In the genomic region with DNA sequence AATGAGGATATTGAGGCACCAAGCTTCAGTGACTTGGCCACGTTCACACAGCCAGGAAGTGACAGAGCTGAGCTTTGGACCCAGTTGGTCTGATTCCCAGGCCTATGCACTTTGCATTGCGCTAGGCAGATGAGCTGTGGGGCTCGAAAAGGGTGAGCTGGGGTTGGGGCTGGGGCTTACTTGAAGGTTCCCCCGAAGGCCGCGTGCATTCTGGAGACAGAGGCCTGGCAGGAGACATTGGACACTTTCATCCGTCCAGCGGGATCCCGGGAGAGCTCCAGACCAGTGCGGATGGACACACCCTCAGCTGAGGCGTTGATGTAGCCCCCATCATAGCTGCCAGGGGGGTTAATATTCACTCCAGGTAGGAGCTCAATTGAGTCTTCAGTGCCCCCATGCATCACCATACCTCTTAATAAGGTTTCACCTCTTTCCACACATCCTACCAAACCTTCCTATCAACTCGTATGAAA, we compare ENCODE assay signal across 20 cellular contexts. TPM values are rescaled to one million over a fixed set of nuclear protein-coding genes. Genes with fewer than 3 reads are reported as not detected.
DNase-seq lines count a peak whose midpoint lies in the region; ATAC-seq, FAIRE-seq and TF ChIP-seq lines count a peak whose summit lies in the region.
"Had no signal": no experiment of that assay in that cellular context is flagged by ENCODE, and none has a peak within 500 bp of the region (broad histone marks: within the 10 kb centered on the region; RNA-seq: fewer than 3 reads in every experiment).

No MANE protein-coding gene starts in this region.

- H4K20me1 ChIP-seq in HepG2 (ENCODE audit: insufficient read depth, low read length), result no peaks in the 10 kb centered on the region

- H3K9ac ChIP-seq in HepG2 (ENCODE audit: insufficient read depth, low read depth, low read length), result peak overlapping the region; percentile 64

- POLR2A ChIA-PET in HepG2 (lab: Yijun Ruan, JAX), result interaction anchor here (0.7 to 8.8 kb wide), 15 partner anchors 10 to 76 kb away, joined by 3 to 164 read pairs (median 13); a partner anchor contains a TSS

- peak overlapping the region; percentile 90 for H3K4me2 ChIP-seq in HepG2 (ENCODE audit: low read depth, low read length)

- no peaks in the 10 kb centered on the region for H3K79me2 ChIP-seq in HepG2 (ENCODE audit: insufficient read depth, low read length)

- no peak; the same call in 1 of the 2 replicates for TF ChIP-seq RAD21 in HepG2 (CRISPR knock-in tag; IDR thresholded peaks at IDR 0.05)

- TF ChIP-seq EP300 in HepG2 (IDR thresholded peaks at IDR 0.05; ENCODE audit: low read depth in 2 of 2, low read length in 2 of 2) (peak in 1 of 2 experiments; percentile 57; a peak in 1 of 4 replicates), HepG2 (CRISPR knock-in tag; IDR thresholded peaks at IDR 0.05; ENCODE audit: borderline replicate concordance) (peak; percentile 25; the same call in 1 of the 2 replicates)

- no peaks in the 10 kb centered on the region for H3K9me3 ChIP-seq in HepG2 (ENCODE audit: low read length)
- no peaks in the 10 kb centered on the region for H3K9me3 ChIP-seq in right lobe of liver
- H3K9me3 ChIP-seq in neutrophil, result no peaks in the 10 kb centered on the region

- no peaks in the 10 kb centered on the region; a peak in 1 of 5 replicates for H3K27me3 ChIP-seq in HepG2 (ENCODE audit: control insufficient read depth in 1 of 2, insufficient read depth in 2 of 2, low read length in 2 of 2)
- no peaks in the 10 kb centered on the region for H3K27me3 ChIP-seq in right lobe of liver
- H3K27me3 ChIP-seq in neutrophil, result peaks cover 21% of the 10 kb centered on the region

- no peak for FAIRE-seq in HepG2 (lab: Jason Lieb, UNC)
- FAIRE-seq: A204.1, GM12892 had no signal

- peaks cover 6% of the 10 kb centered on the region for H3K36me3 Mint-ChIP-seq in chondrocyte (ENCODE audit: low read depth)
- H3K36me3 Mint-ChIP-seq in immature natural killer cell, result peaks cover 0 to 7% (median 0%) of the 10 kb centered on the region in 3 donors
- H3K36me3 Mint-ChIP-seq: CD4-positive, CD25-positive, alpha-beta regulatory T cell had no signal

- intact Hi-C loops in HepG2 (cut with micrococcal nuclease; ENCODE audit: unreplicated experiment) (loop anchor here (2.0 kb wide), 1 partner anchor 15 kb away; no protein-coding TSS in a partner anchor), right lobe of liver (cut with DNase I) (no loop called here)

- H3K4me1 Mint-ChIP-seq in chondrocyte (ENCODE audit: low read depth) (peaks cover 25% of the 10 kb centered on the region), immature natural killer cell (peaks cover 13 to 16% of the 10 kb centered on the region in 2 donors)

- ATAC-seq in HepG2, result peak; percentile 74
- ATAC-seq in right lobe of liver, result no peak
- ATAC-seq in activated CD4-positive, CD25-positive, alpha-beta regulatory T cell treated with anti-CD3 and anti-CD28 coated beads, Interleukin-2, amount 50 U/mL, for 24 hours, result no peak
- ATAC-seq: PC-3, Right ventricle myocardium inferior had no signal

- in situ Hi-C loops in HepG2 (cut with HindIII; ENCODE audit: extremely low pct_ligation_motif_present, low pct_unique_long_range_greater_than_20kb), result no loop called here

- H3K27ac Mint-ChIP-seq in chondrocyte (ENCODE audit: unreplicated experiment) (peak overlapping the region; percentile 20), immature natural killer cell (peak overlapping the region in 1 of 6 donors; percentile 53)

- no peak overlapping the region for H3K4me3 Mint-ChIP-seq in chondrocyte (ENCODE audit: unreplicated experiment)
- H3K4me3 Mint-ChIP-seq in immature natural killer cell, result no peak overlapping the region

- CTCF ChIA-PET in HepG2 (lab: Yijun Ruan, JAX; ENCODE audit: low intra/inter-chr PET ratio, low total read pairs), result no interaction called here

- peak overlapping the region; percentile 12 for H2AFZ ChIP-seq in HepG2 (ENCODE audit: low read length)

- H3K4me3 ChIP-seq in HepG2 (replicated peaks in 1 of 3; ENCODE audit: insufficient read depth in 1 of 3, low read depth in 2 of 3, low read length in 3 of 3) (peak overlapping the region; percentile 40 to 71 (median 49)), right lobe of liver (no peak overlapping the region), neutrophil (ENCODE audit: low read depth in 1 of 2, low read length in 1 of 2) (no peak overlapping the region)
- H3K4me3 ChIP-seq: SK-N-MC had no signal

- peak overlapping the region; percentile 72 for H3K27ac ChIP-seq in HepG2 (ENCODE audit: extremely low read length, insufficient read depth, low read length)
- no peak overlapping the region for H3K27ac ChIP-seq in right lobe of liver
- peak overlapping the region; percentile 57 for H3K27ac ChIP-seq in neutrophil
- H3K27ac ChIP-seq: SK-N-MC had no signal

- H3K36me3 ChIP-seq in HepG2 (replicated peaks in 1 of 2; ENCODE audit: control insufficient read depth in 1 of 2, insufficient read depth in 2 of 2, low read length in 2 of 2), result no peaks in the 10 kb centered on the region
- no peaks in the 10 kb centered on the region for H3K36me3 ChIP-seq in right lobe of liver
- H3K36me3 ChIP-seq in neutrophil, result peaks cover 3% of the 10 kb centered on the region

- 14% methylated on average over 12 of the region's 12 CpGs for WGBS in HepG2 (ENCODE audit: low lambda C conversion rate)
- 36% methylated on average over 2 of the region's 12 CpGs for WGBS in right lobe of liver (ENCODE audit: insufficient coverage, low coverage, low lambda C conversion rate, missing lambda C conversion rate)

- TF ChIP-seq POLR2A in HepG2 (IDR thresholded peaks at IDR 0.05; ENCODE audit: insufficient read depth in 1 of 2, low read depth in 2 of 2, low read length in 2 of 2) (peak; percentile 58 to 64; a peak in 3 of 4 replicates), right lobe of liver (IDR thresholded peaks at IDR 0.05) (no peak)

- H3K4me1 ChIP-seq in HepG2 (ENCODE audit: insufficient read depth, low read length) (peaks cover 65% of the 10 kb centered on the region), right lobe of liver (peaks cover 0 to 2% (median 0%) of the 10 kb centered on the region in 4 donors), neutrophil (ENCODE audit: control insufficient read depth in 1 of 2, insufficient read depth in 1 of 2, low read depth in 1 of 2, low read length in 1 of 2) (peaks cover 34 to 40% of the 10 kb centered on the region in 2 experiments)

- TF ChIP-seq CTCF in HepG2 (CRISPR knock-in tag; IDR thresholded peaks at IDR 0.05) (0 out of 2 replicates have a peak, but pooled peaks have one; percentile 6), right lobe of liver (IDR thresholded peaks at IDR 0.05) (no peak), chondrocyte (IDR thresholded peaks at IDR 0.05) (no peak), neutrophil (IDR thresholded peaks at IDR 0.05) (no peak)

- DNase-seq in HepG2 (ENCODE audit: low spot score), result peak; percentile 71
- no peak for DNase-seq in right lobe of liver
- DNase-seq in chondrocyte (ENCODE audit: low spot score), result no peak
- no peak for DNase-seq in middle frontal gyrus (ENCODE audit: extremely low spot score, low spot score)
- DNase-seq in immature natural killer cell, result no peak
- DNase-seq in COLO829 (ENCODE audit: low spot score), result no peak
- DNase-seq: CD4-positive, CD25-positive, alpha-beta regulatory T cell; DND-41; GDM1; HCEC 1CT; NCI-H1436 treated with DMSO at 0.1 percent for 48 hours; NCI-H2081; NCI-H526; PC-3 had no signal

- H3K9me3 Mint-ChIP-seq in chondrocyte (ENCODE audit: low read depth) (no peaks in the 10 kb centered on the region), immature natural killer cell (no peaks in the 10 kb centered on the region)
- H3K9me3 Mint-ChIP-seq: CD4-positive, CD25-positive, alpha-beta regulatory T cell had no signal

- H3K27me3 Mint-ChIP-seq in chondrocyte (ENCODE audit: low read depth) (no peaks in the 10 kb centered on the region), immature natural killer cell (ENCODE audit: low read depth in 3 of 3) (peaks cover 0 to 10% (median 6%) of the 10 kb centered on the region in 3 donors)

- BruUV-seq in HepG2 (replicated peaks; lab: Mats Ljungman, UMichigan), result no TSS peak

RNA-seq across cellular contexts. Expression of a gene that starts 2.6 kb away (rescaled TPM):
- total RNA-seq in HepG2 (2016; rRNA removed; fragmentation: Illumina TruSeq; extraction: Trizol) (7.0 and 16.9 TPM in 2 replicates), right lobe of liver (10 to 100 TPM in 5 of 6 experiments, 1 to 10 TPM in 1; 9.6 to 70.2 (median 35.6) TPM), chondrocyte (48.1 to 53.1 TPM (median 48.5 TPM) in 3 replicates)
- 3.6 and 5.4 TPM in 2 replicates for total RNA-seq in HepG2 (2016; cell fraction: cytosol; rRNA removed; fragmentation: Illumina TruSeq; extraction: Trizol; ENCODE audit: low read depth)
- total RNA-seq in HepG2 (2016; cell fraction: insoluble cytoplasmic fraction; rRNA removed; fragmentation: Illumina TruSeq; extraction: Trizol), result 5.7 and 18.2 TPM in 2 replicates
- total RNA-seq in HepG2 (2016; cell fraction: membrane; rRNA removed; fragmentation: Illumina TruSeq; extraction: Trizol), result 6.1 and 6.9 TPM in 2 replicates
- 18.3 and 22.2 TPM in 2 replicates for total RNA-seq in HepG2 (2016; cell fraction: nucleus; rRNA removed; fragmentation: Illumina TruSeq; extraction: Trizol)
- polyA plus RNA-seq in HepG2 (2011; rRNA removed) (28.6 and 30.7 TPM in 2 replicates), immature natural killer cell (10 to 100 TPM in 1 of 3 donors, 1 to 10 TPM in 1, under 1 TPM in 1; 0.77 to 17.5 (median 7.3) TPM)
- polyA plus RNA-seq in HepG2 (2011; cell fraction: cytosol; rRNA removed), result 26.4 and 36.2 TPM in 2 replicates
- 25.4 and 33.0 TPM in 2 replicates for polyA plus RNA-seq in HepG2 (2011; cell fraction: nucleus; rRNA removed)
- 13.5 and 20.7 TPM in 2 replicates for polyA plus RNA-seq in HepG2 (2012)
- 6.3 and 6.9 TPM in 2 replicates for polyA plus RNA-seq in HepG2 (2016; cell fraction: cytosol; fragmentation: Illumina TruSeq; extraction: Trizol; ENCODE audit: low read depth)
- polyA plus RNA-seq in HepG2 (2016; cell fraction: insoluble cytoplasmic fraction; fragmentation: Illumina TruSeq; extraction: Trizol; ENCODE audit: low read depth), result 7.2 and 10.5 TPM in 2 replicates
- 7.7 and 8.9 TPM in 2 replicates for polyA plus RNA-seq in HepG2 (2016; cell fraction: membrane; fragmentation: Illumina TruSeq; extraction: Trizol; ENCODE audit: low read depth)
- 31.7 and 37.7 TPM in 2 replicates for polyA plus RNA-seq in HepG2 (2016; cell fraction: nucleus; fragmentation: Illumina TruSeq; extraction: Trizol; ENCODE audit: insufficient read depth, low read depth)
- 3.3 and 51.4 TPM in 2 replicates for polyA minus RNA-seq in HepG2 (2011; rRNA and poly(A)+ RNA removed; ENCODE audit: low replicate concordance)
- 17.1 and 20.1 TPM in 2 replicates for polyA minus RNA-seq in HepG2 (2011; cell fraction: cytosol; rRNA and poly(A)+ RNA removed)
- 8.1 and 10.7 TPM in 2 replicates for polyA minus RNA-seq in HepG2 (2011; cell fraction: nucleus; rRNA and poly(A)+ RNA removed)

RNA-seq across cellular contexts. Expression of a gene that starts 18.2 kb away (rescaled TPM):
- total RNA-seq in HepG2 (2016; rRNA removed; fragmentation: Illumina TruSeq; extraction: Trizol), result 63.8 and 202 TPM in 2 replicates
- total RNA-seq in HepG2 (2016; cell fraction: cytosol; rRNA removed; fragmentation: Illumina TruSeq; extraction: Trizol; ENCODE audit: low read depth), result 83.9 and 87.3 TPM in 2 replicates
- total RNA-seq in HepG2 (2016; cell fraction: insoluble cytoplasmic fraction; rRNA removed; fragmentation: Illumina TruSeq; extraction: Trizol), result 57.2 and 212 TPM in 2 replicates
- total RNA-seq in HepG2 (2016; cell fraction: membrane; rRNA removed; fragmentation: Illumina TruSeq; extraction: Trizol), result 50.4 and 53.1 TPM in 2 replicates
- 213 and 263 TPM in 2 replicates for total RNA-seq in HepG2 (2016; cell fraction: nucleus; rRNA removed; fragmentation: Illumina TruSeq; extraction: Trizol)
- polyA plus RNA-seq in HepG2 (2011; rRNA removed), result 222 and 231 TPM in 2 replicates
- 240 and 265 TPM in 2 replicates for polyA plus RNA-seq in HepG2 (2011; cell fraction: cytosol; rRNA removed)
- 851 and 910 TPM in 2 replicates for polyA plus RNA-seq in HepG2 (2011; cell fraction: nucleus; rRNA removed)
- 102 and 105 TPM in 2 replicates for polyA plus RNA-seq in HepG2 (2012)
- polyA plus RNA-seq in HepG2 (2016; cell fraction: cytosol; fragmentation: Illumina TruSeq; extraction: Trizol; ENCODE audit: low read depth), result 37.4 and 39.2 TPM in 2 replicates
- polyA plus RNA-seq in HepG2 (2016; cell fraction: insoluble cytoplasmic fraction; fragmentation: Illumina TruSeq; extraction: Trizol; ENCODE audit: low read depth), result 82.4 and 101 TPM in 2 replicates
- 45.6 and 51.6 TPM in 2 replicates for polyA plus RNA-seq in HepG2 (2016; cell fraction: membrane; fragmentation: Illumina TruSeq; extraction: Trizol; ENCODE audit: low read depth)
- polyA plus RNA-seq in HepG2 (2016; cell fraction: nucleus; fragmentation: Illumina TruSeq; extraction: Trizol; ENCODE audit: insufficient read depth, low read depth), result 573 and 587 TPM in 2 replicates
- polyA minus RNA-seq in HepG2 (2011; rRNA and poly(A)+ RNA removed; ENCODE audit: low replicate concordance), result 289 and 410 TPM in 2 replicates
- 109 and 118 TPM in 2 replicates for polyA minus RNA-seq in HepG2 (2011; cell fraction: cytosol; rRNA and poly(A)+ RNA removed)
- 292 and 323 TPM in 2 replicates for polyA minus RNA-seq in HepG2 (2011; cell fraction: nucleus; rRNA and poly(A)+ RNA removed)
- 100 to 1,000 TPM in 3 of 6 experiments, 10 to 100 TPM in 3; 54.4 to 194 (median 134) TPM for total RNA-seq in right lobe of liver
- total RNA-seq in chondrocyte, result 172 to 199 TPM (median 175 TPM) in 3 replicates
- polyA plus RNA-seq in immature natural killer cell, result 100 to 1,000 TPM in 1 of 3 donors, 10 to 100 TPM in 2; 76.8 to 119 (median 97.6) TPM

RNA-seq across cellular contexts. Expression of a gene that starts 18.4 kb away (rescaled TPM):
- total RNA-seq in HepG2 (2016; rRNA removed; fragmentation: Illumina TruSeq; extraction: Trizol) (4.1 and 9.7 TPM in 2 replicates), right lobe of liver (1 to 10 TPM; 3.6 to 8.8 (median 5.4) TPM), chondrocyte (1.8 to 3.0 TPM (median 2.7 TPM) in 3 replicates)
- total RNA-seq in HepG2 (2016; cell fraction: cytosol; rRNA removed; fragmentation: Illumina TruSeq; extraction: Trizol; ENCODE audit: low read depth), result 6.7 and 8.8 TPM in 2 replicates
- total RNA-seq in HepG2 (2016; cell fraction: insoluble cytoplasmic fraction; rRNA removed; fragmentation: Illumina TruSeq; extraction: Trizol), result 6.0 and 9.5 TPM in 2 replicates
- total RNA-seq in HepG2 (2016; cell fraction: membrane; rRNA removed; fragmentation: Illumina TruSeq; extraction: Trizol), result 7.3 and 9.1 TPM in 2 replicates
- 14.4 and 18.5 TPM in 2 replicates for total RNA-seq in HepG2 (2016; cell fraction: nucleus; rRNA removed; fragmentation: Illumina TruSeq; extraction: Trizol)
- polyA plus RNA-seq in HepG2 (2011; rRNA removed) (7.2 and 12.2 TPM in 2 replicates), immature natural killer cell (1 to 10 TPM in 2 of 3 donors, not detected in 1; 1.0 to 1.1 TPM)
- 3.7 and 6.3 TPM in 2 replicates for polyA plus RNA-seq in HepG2 (2011; cell fraction: cytosol; rRNA removed)
- polyA plus RNA-seq in HepG2 (2011; cell fraction: nucleus; rRNA removed), result 57.9 and 58.9 TPM in 2 replicates
- 4.2 and 4.6 TPM in 2 replicates for polyA plus RNA-seq in HepG2 (2012)
- polyA plus RNA-seq in HepG2 (2016; cell fraction: cytosol; fragmentation: Illumina TruSeq; extraction: Trizol; ENCODE audit: low read depth), result 4.1 and 4.3 TPM in 2 replicates
- polyA plus RNA-seq in HepG2 (2016; cell fraction: insoluble cytoplasmic fraction; fragmentation: Illumina TruSeq; extraction: Trizol; ENCODE audit: low read depth), result 4.2 and 4.9 TPM in 2 replicates
- polyA plus RNA-seq in HepG2 (2016; cell fraction: membrane; fragmentation: Illumina TruSeq; extraction: Trizol; ENCODE audit: low read depth), result 3.9 and 4.0 TPM in 2 replicates
- 18.5 and 19.4 TPM in 2 replicates for polyA plus RNA-seq in HepG2 (2016; cell fraction: nucleus; fragmentation: Illumina TruSeq; extraction: Trizol; ENCODE audit: insufficient read depth, low read depth)
- polyA minus RNA-seq in HepG2 (2011; rRNA and poly(A)+ RNA removed; ENCODE audit: low replicate concordance), result 1.3 and 16.0 TPM in 2 replicates
- polyA minus RNA-seq in HepG2 (2011; cell fraction: cytosol; rRNA and poly(A)+ RNA removed), result 1.9 and 2.1 TPM in 2 replicates
- polyA minus RNA-seq in HepG2 (2011; cell fraction: nucleus; rRNA and poly(A)+ RNA removed), result 24.2 and 27.4 TPM in 2 replicates

RNA-seq across cellular contexts. Expression of a gene that starts 21.9 kb away (rescaled TPM):
- total RNA-seq in HepG2 (2016; rRNA removed; fragmentation: Illumina TruSeq; extraction: Trizol) (3.3 and 7.6 TPM in 2 replicates), right lobe of liver (1 to 10 TPM in 5 of 6 experiments, under 1 TPM in 1; 0.50 to 3.2 (median 2.0) TPM), chondrocyte (0.49 to 1.4 TPM (median 1.2 TPM) in 3 replicates)
- 0.35 and 0.40 TPM in 2 replicates for total RNA-seq in HepG2 (2016; cell fraction: cytosol; rRNA removed; fragmentation: Illumina TruSeq; extraction: Trizol; ENCODE audit: low read depth)
- 2.3 and 8.1 TPM in 2 replicates for total RNA-seq in HepG2 (2016; cell fraction: insoluble cytoplasmic fraction; rRNA removed; fragmentation: Illumina TruSeq; extraction: Trizol)
- total RNA-seq in HepG2 (2016; cell fraction: membrane; rRNA removed; fragmentation: Illumina TruSeq; extraction: Trizol), result 2.3 TPM in 2 replicates
- total RNA-seq in HepG2 (2016; cell fraction: nucleus; rRNA removed; fragmentation: Illumina TruSeq; extraction: Trizol), result 13.0 and 19.1 TPM in 2 replicates
- polyA plus RNA-seq in HepG2 (2011; rRNA removed) (4.8 and 8.9 TPM in 2 replicates), immature natural killer cell (not detected)
- polyA plus RNA-seq in HepG2 (2011; cell fraction: cytosol; rRNA removed), result 1.8 and 3.7 TPM in 2 replicates
- 44.5 and 49.8 TPM in 2 replicates for polyA plus RNA-seq in HepG2 (2011; cell fraction: nucleus; rRNA removed)
- polyA plus RNA-seq in HepG2 (2012), result 2.1 and 3.2 TPM in 2 replicates
- polyA plus RNA-seq in HepG2 (2016; cell fraction: cytosol; fragmentation: Illumina TruSeq; extraction: Trizol; ENCODE audit: low read depth), result 0.34 and 0.51 TPM in 2 replicates
- 1.0 and 1.7 TPM in 2 replicates for polyA plus RNA-seq in HepG2 (2016; cell fraction: insoluble cytoplasmic fraction; fragmentation: Illumina TruSeq; extraction: Trizol; ENCODE audit: low read depth)
- polyA plus RNA-seq in HepG2 (2016; cell fraction: membrane; fragmentation: Illumina TruSeq; extraction: Trizol; ENCODE audit: low read depth), result 0.37 and 1.7 TPM in 2 replicates
- polyA plus RNA-seq in HepG2 (2016; cell fraction: nucleus; fragmentation: Illumina TruSeq; extraction: Trizol; ENCODE audit: insufficient read depth, low read depth), result 23.9 and 34.2 TPM in 2 replicates
- polyA minus RNA-seq in HepG2 (2011; rRNA and poly(A)+ RNA removed; ENCODE audit: low replicate concordance), result 3.0 and 7.4 TPM in 2 replicates
- 1.8 and 2.4 TPM in 2 replicates for polyA minus RNA-seq in HepG2 (2011; cell fraction: cytosol; rRNA and poly(A)+ RNA removed)
- 19.0 and 20.9 TPM in 2 replicates for polyA minus RNA-seq in HepG2 (2011; cell fraction: nucleus; rRNA and poly(A)+ RNA removed)
- polyA plus RNA-seq: CD4-positive, CD25-positive, alpha-beta regulatory T cell had no signal

RNA-seq across cellular contexts. Expression of a gene that starts 25.1 kb away (rescaled TPM):
- 18.5 and 20.9 TPM in 2 replicates for total RNA-seq in HepG2 (2016; rRNA removed; fragmentation: Illumina TruSeq; extraction: Trizol)
- 30.2 and 42.6 TPM in 2 replicates for total RNA-seq in HepG2 (2016; cell fraction: cytosol; rRNA removed; fragmentation: Illumina TruSeq; extraction: Trizol; ENCODE audit: low read depth)
- 17.6 and 21.4 TPM in 2 replicates for total RNA-seq in HepG2 (2016; cell fraction: insoluble cytoplasmic fraction; rRNA removed; fragmentation: Illumina TruSeq; extraction: Trizol)
- total RNA-seq in HepG2 (2016; cell fraction: membrane; rRNA removed; fragmentation: Illumina TruSeq; extraction: Trizol), result 35.4 and 44.6 TPM in 2 replicates
- 19.3 and 21.9 TPM in 2 replicates for total RNA-seq in HepG2 (2016; cell fraction: nucleus; rRNA removed; fragmentation: Illumina TruSeq; extraction: Trizol)
- polyA plus RNA-seq in HepG2 (2011; rRNA removed), result 21.6 and 24.4 TPM in 2 replicates
- 19.5 and 26.1 TPM in 2 replicates for polyA plus RNA-seq in HepG2 (2011; cell fraction: cytosol; rRNA removed)
- 38.0 and 44.1 TPM in 2 replicates for polyA plus RNA-seq in HepG2 (2011; cell fraction: nucleus; rRNA removed)
- polyA plus RNA-seq in HepG2 (2012), result 22.9 and 30.3 TPM in 2 replicates
- 41.4 and 54.3 TPM in 2 replicates for polyA plus RNA-seq in HepG2 (2016; cell fraction: cytosol; fragmentation: Illumina TruSeq; extraction: Trizol; ENCODE audit: low read depth)
- polyA plus RNA-seq in HepG2 (2016; cell fraction: insoluble cytoplasmic fraction; fragmentation: Illumina TruSeq; extraction: Trizol; ENCODE audit: low read depth), result 27.4 and 35.6 TPM in 2 replicates
- 51.1 and 55.4 TPM in 2 replicates for polyA plus RNA-seq in HepG2 (2016; cell fraction: membrane; fragmentation: Illumina TruSeq; extraction: Trizol; ENCODE audit: low read depth)
- 35.5 and 37.2 TPM in 2 replicates for polyA plus RNA-seq in HepG2 (2016; cell fraction: nucleus; fragmentation: Illumina TruSeq; extraction: Trizol; ENCODE audit: insufficient read depth, low read depth)
- 40.1 and 74.5 TPM in 2 replicates for polyA minus RNA-seq in HepG2 (2011; rRNA and poly(A)+ RNA removed; ENCODE audit: low replicate concordance)
- 19.4 and 24.4 TPM in 2 replicates for polyA minus RNA-seq in HepG2 (2011; cell fraction: cytosol; rRNA and poly(A)+ RNA removed)
- 55.2 and 63.6 TPM in 2 replicates for polyA minus RNA-seq in HepG2 (2011; cell fraction: nucleus; rRNA and poly(A)+ RNA removed)
- total RNA-seq in right lobe of liver, result 10 to 100 TPM in 2 of 6 experiments, 1 to 10 TPM in 4; 7.8 to 12.1 (median 9.5) TPM
- 23.5 to 25.7 TPM (median 24.9 TPM) in 3 replicates for total RNA-seq in chondrocyte
- polyA plus RNA-seq in immature natural killer cell, result 10 to 100 TPM; 78.4 to 93.4 (median 83.0) TPM

Comparison
In these comparisons a context has a peak if more than half of its experiments do, and no peak if none do; other contexts are left out.
1. H3K27ac ChIP-seq: peak in HepG2 (single experiment) and neutrophil (single experiment); none in right lobe of liver (0 of 3).
2. H3K4me3 ChIP-seq: peak in HepG2 (3 of 3); none in right lobe of liver (0 of 3) and neutrophil (0 of 2).